1 cellular context compared by ENCODE assay signal in genomic region chr19:1671716-1672037, GRCh38.
TF ChIP-seq lines count a peak whose summit lies in the region.

No MANE protein-coding gene starts in this region.

TF ChIP-seq in IMR-90, 13 proteins besides CTCF, POLR2A, EP300 and RAD21 (continued from another document):
- TF ChIP-seq USF2 (IDR thresholded peaks at IDR 0.05; ENCODE audit: low read depth, low read length) (no peak), SMC3 (IDR thresholded peaks at IDR 0.05; ENCODE audit: low read depth, low read length) (no peak), MAFK (IDR thresholded peaks at IDR 0.05; ENCODE audit: low read depth, low read length) (no peak), BHLHE40 (IDR thresholded peaks at IDR 0.05; ENCODE audit: low read depth, low read length) (no peak), NFE2L2 (IDR thresholded peaks at IDR 0.05; ENCODE audit: low read depth, low read length) (no peak), CEBPB (IDR thresholded peaks at IDR 0.05; ENCODE audit: low read depth, low read length) (no peak), CHD1 (IDR thresholded peaks at IDR 0.05; ENCODE audit: low read depth, low read length) (no peak), ELK1 (IDR thresholded peaks at IDR 0.05; ENCODE audit: borderline replicate concordance, low read depth, low read length) (no peak), RFX5 (IDR thresholded peaks at IDR 0.05; ENCODE audit: low read depth, low read length) (no peak), MAZ (IDR thresholded peaks at IDR 0.05; ENCODE audit: borderline replicate concordance, low read depth, low read length) (no peak)
